ENCODE assay signal across 9 cellular contexts in genomic region chr15:70271422-70272088, GRCh38.
DNase-seq lines count a peak whose midpoint lies in the region; ATAC-seq and TF ChIP-seq lines count a peak whose summit lies in the region.
"Had no signal": no experiment of that assay in that cellular context is flagged by ENCODE, and none has a peak within 500 bp of the region (broad histone marks: within the 10 kb centered on the region; RNA-seq: fewer than 3 reads in every experiment).

No MANE protein-coding gene starts in this region.

- no peak overlapping the region for H3K4me3 Mint-ChIP-seq in type B pancreatic cell
- H3K4me3 Mint-ChIP-seq in nephron progenitor cell = no peak overlapping the region
- H3K4me3 Mint-ChIP-seq: memory B cell had no signal

- H3K36me3 ChIP-seq in H7 (replicated peaks; ENCODE audit: control insufficient read depth, insufficient read depth, low read length) = no peaks in the 10 kb centered on the region

- H3K36me3 Mint-ChIP-seq in type B pancreatic cell = no peaks in the 10 kb centered on the region
- no peaks in the 10 kb centered on the region for H3K36me3 Mint-ChIP-seq in nephron progenitor cell (ENCODE audit: low read depth)
- H3K36me3 Mint-ChIP-seq: memory B cell had no signal

- TF ChIP-seq CTCF in retinal pigment epithelial cell (conservative IDR thresholded peaks at IDR 0.05; ENCODE audit: low read depth, low read length) (no peak), type B pancreatic cell (conservative IDR thresholded peaks at IDR 0.05) (no peak), nephron progenitor cell (IDR thresholded peaks at IDR 0.05) (no peak)

- H3K4me3 ChIP-seq in H7 (ENCODE audit: insufficient read depth, low read depth, low read length) = no peak overlapping the region
- no peak overlapping the region for H3K4me3 ChIP-seq in retinal pigment epithelial cell (ENCODE audit: low read length)

- H3K9me3 Mint-ChIP-seq in type B pancreatic cell = no peaks in the 10 kb centered on the region
- H3K9me3 Mint-ChIP-seq in nephron progenitor cell = no peaks in the 10 kb centered on the region
- H3K9me3 Mint-ChIP-seq: memory B cell had no signal

- H3K27ac Mint-ChIP-seq in type B pancreatic cell (no peak overlapping the region), nephron progenitor cell (no peak overlapping the region)
- H3K27ac Mint-ChIP-seq: memory B cell had no signal

- H3K27me3 ChIP-seq in H7 (ENCODE audit: control insufficient read depth, insufficient read depth, low read length) = no peaks in the 10 kb centered on the region

- ATAC-seq in GM21737 (IDR thresholded peaks at IDR 0.05; ENCODE audit: unreplicated experiment) = no peak

- H3K27me3 Mint-ChIP-seq in type B pancreatic cell = peaks cover 34% of the 10 kb centered on the region
- H3K27me3 Mint-ChIP-seq in nephron progenitor cell (ENCODE audit: low read depth, poor library complexity) = peaks cover 55% of the 10 kb centered on the region

- DNase-seq in H7 (peak; percentile 64), OCI-M1 (lab: John Stamatoyannopoulos, UW) (peak; percentile 55), fibroblast of gingiva (ENCODE audit: low read depth) (peak; percentile 93), retinal pigment epithelial cell (ENCODE audit: low read depth) (peak; percentile 92), type B pancreatic cell (ENCODE audit: extremely low spot score, unreplicated experiment) (no peak), nephron progenitor cell (no peak), GM19240 (ENCODE audit: insufficient read length, low spot score) (no peak)

- H3K4me1 Mint-ChIP-seq in type B pancreatic cell (ENCODE audit: unreplicated experiment) (peaks cover 35% of the 10 kb centered on the region), nephron progenitor cell (peaks cover 60% of the 10 kb centered on the region)

Comparison
In these comparisons a context has a peak if more than half of its experiments do, and no peak if none do; other contexts are left out.
1. DNase-seq: peak in H7 (single experiment), OCI-M1 (single experiment), fibroblast of gingiva (single experiment) and retinal pigment epithelial cell (single experiment); none in type B pancreatic cell (single experiment), nephron progenitor cell (single experiment) and GM19240 (single experiment).